Comparison of ENCODE assay signal across 9 cellular contexts in genomic region chr4:118968813-118969212, GRCh38.
DNase-seq lines count a peak whose midpoint lies in the region; ATAC-seq and TF ChIP-seq lines count a peak whose summit lies in the region.
"Had no signal": no experiment of that assay in that cellular context is flagged by ENCODE, and none has a peak within 500 bp of the region (broad histone marks: within the 10 kb centered on the region; RNA-seq: fewer than 3 reads in every experiment).

No MANE protein-coding gene starts in this region.

- H2AFZ ChIP-seq in fibroblast of lung (ENCODE audit: low read length), result peak overlapping the region; percentile 57

- no peaks in the 10 kb centered on the region for H3K9me3 Mint-ChIP-seq in MCF 10A (ENCODE audit: unreplicated experiment)

- DNase-seq in breast epithelium (ENCODE audit: low spot score in 2 of 2), result no peak
- no peak for DNase-seq in MCF 10A (ENCODE audit: unreplicated experiment)
- peak in 1 of 2 donors; percentile 3 for DNase-seq in fibroblast of lung (ENCODE audit: low read depth in 2 of 2)
- no peak for DNase-seq in omental fat pad (ENCODE audit: low spot score)
- no peak for DNase-seq in uterus
- DNase-seq in foreskin melanocyte, result no peak
- DNase-seq in activated CD4-positive, alpha-beta T cell treated with anti-CD3 and anti-CD28 coated beads for 1 hour, result no peak
- no peak for DNase-seq in NCI-H146 (lab: John Stamatoyannopoulos, UW)
- DNase-seq: SHP77 treated with DMSO at 0.1 percent for 48 hours had no signal

- CTCF ChIA-PET in MCF 10A (lab: Yijun Ruan, JAX), result interaction anchor here (0.6 to 5.9 kb wide), 27 partner anchors 8 to 231 kb away, joined by 3 to 85 read pairs (median 4); no protein-coding TSS in a partner anchor

- H3K27ac Mint-ChIP-seq in MCF 10A (ENCODE audit: low read depth, unreplicated experiment), result no peak overlapping the region

- H3K36me3 Mint-ChIP-seq in MCF 10A (ENCODE audit: insufficient read depth, unreplicated experiment), result no peaks in the 10 kb centered on the region

- TF ChIP-seq CTCF in breast epithelium (IDR thresholded peaks at IDR 0.05), result no peak
- no peak for TF ChIP-seq CTCF in MCF 10A (IDR thresholded peaks at IDR 0.05; ENCODE audit: unreplicated experiment)
- TF ChIP-seq CTCF in fibroblast of lung (conservative IDR thresholded peaks at IDR 0.05 in 1 of 2, IDR thresholded peaks at IDR 0.05 in 1 of 2; ENCODE audit: low read depth in 1 of 2, low read length in 2 of 2), result no peak
- TF ChIP-seq CTCF in omental fat pad (IDR thresholded peaks at IDR 0.05), result no peak
- no peak for TF ChIP-seq CTCF in uterus (IDR thresholded peaks at IDR 0.05)

- H3K4me3 ChIP-seq in breast epithelium, result no peak overlapping the region
- peak overlapping the region in 1 of 4 experiments; percentile 17 for H3K4me3 ChIP-seq in fibroblast of lung (replicated peaks in 1 of 4; ENCODE audit: control extremely low read depth in 1 of 4, insufficient read depth in 1 of 4, low read depth in 3 of 4, low read length in 4 of 4)
- no peak overlapping the region for H3K4me3 ChIP-seq in uterus

- H3K36me3 ChIP-seq in breast epithelium, result no peaks in the 10 kb centered on the region
- no peaks in the 10 kb centered on the region for H3K36me3 ChIP-seq in fibroblast of lung (ENCODE audit: control insufficient read depth, insufficient read depth, low read length)
- H3K36me3 ChIP-seq in uterus, result no peaks in the 10 kb centered on the region

- ATAC-seq in omental fat pad (ENCODE audit: low FRiP score), result peak; percentile 21

- no peaks in the 10 kb centered on the region for H3K27me3 Mint-ChIP-seq in MCF 10A (ENCODE audit: insufficient read depth, unreplicated experiment)

- H3K79me2 ChIP-seq in fibroblast of lung (ENCODE audit: control insufficient read depth, insufficient read depth, low read length), result no peaks in the 10 kb centered on the region

- no TSS peak for BruUV-seq in MCF 10A (replicated peaks; lab: Mats Ljungman, UMichigan)

- H3K27me3 ChIP-seq in breast epithelium (no peaks in the 10 kb centered on the region), fibroblast of lung (ENCODE audit: control insufficient read depth, insufficient read depth, low read length) (no peaks in the 10 kb centered on the region), uterus (no peaks in the 10 kb centered on the region)

- H3K9me3 ChIP-seq in breast epithelium, result no peaks in the 10 kb centered on the region
- H3K9me3 ChIP-seq in fibroblast of lung (ENCODE audit: control insufficient read depth, insufficient read depth, low read depth, low read length), result no peaks in the 10 kb centered on the region
- H3K9me3 ChIP-seq in uterus, result no peaks in the 10 kb centered on the region

- H4K20me1 ChIP-seq in fibroblast of lung (ENCODE audit: control insufficient read depth, extremely low read depth, insufficient read depth, low read length), result no peaks in the 10 kb centered on the region

- no peak overlapping the region for H3K9ac ChIP-seq in fibroblast of lung (ENCODE audit: insufficient read depth, low read length)

- H3K4me3 Mint-ChIP-seq in MCF 10A (ENCODE audit: unreplicated experiment), result no peak overlapping the region

- H3K27ac ChIP-seq in breast epithelium (peak overlapping the region; percentile 62 to 87), fibroblast of lung (ENCODE audit: insufficient read depth, low read length) (no peak overlapping the region), uterus (peak overlapping the region; percentile 84 to 88)

- POLR2A ChIA-PET in MCF 10A (lab: Yijun Ruan, JAX), result interaction anchor here (0.6 to 1.5 kb wide), 4 partner anchors 15 to 283 kb away, joined by 3 to 7 read pairs (median 4); partner anchors contain the start of gene METTL14

- TF ChIP-seq POLR2A in breast epithelium (IDR thresholded peaks at IDR 0.05) (no peak), uterus (IDR thresholded peaks at IDR 0.05) (no peak)

- peak overlapping the region; percentile 75 for H3K4me2 ChIP-seq in fibroblast of lung (ENCODE audit: extremely low read depth, insufficient read depth, low read length)

- intact Hi-C loops in breast epithelium (cut with DNase I; ENCODE audit: low total_unique reads) (no loop called here), MCF 10A (cut with micrococcal nuclease) (loop anchor here (1.0 to 10.0 kb wide), 4 partner anchors 79 to 430 kb away; partner anchors contain the start of gene METTL14), uterus (cut with DNase I; ENCODE audit: low total_unique reads) (loop anchor here (5.0 kb wide), 1 partner anchor 82 kb away; the partner anchor contains the start of gene SYNPO2)

- peaks cover 15% of the 10 kb centered on the region for H3K4me1 Mint-ChIP-seq in MCF 10A (ENCODE audit: insufficient read depth, unreplicated experiment)

- H3K4me1 ChIP-seq in breast epithelium (peaks cover 0 to 22% of the 10 kb centered on the region in 2 donors), fibroblast of lung (ENCODE audit: control insufficient read depth, extremely low read depth, insufficient read depth, low read length) (peaks cover 20% of the 10 kb centered on the region), uterus (peaks cover 7 to 15% of the 10 kb centered on the region in 2 donors)
